Comparison of ENCODE assay signal across 21 cellular contexts in genomic region chr2:44186800-44187199, GRCh38. TPM values are rescaled to one million over a fixed set of nuclear protein-coding genes. Genes with fewer than 3 reads are reported as not detected.
A peak's percentile ranks its signal among the peaks of the same experiment; 100 is the strongest.
DNase-seq lines count a peak whose midpoint lies in the region; ATAC-seq, FAIRE-seq and TF ChIP-seq lines count a peak whose summit lies in the region.
"Had no signal": no experiment of that assay in that cellular context is flagged by ENCODE, and none has a peak within 500 bp of the region (broad histone marks: within the 10 kb centered on the region; RNA-seq: fewer than 3 reads in every experiment).

No MANE protein-coding gene starts in this region.

- H3K4me3 ChIP-seq in HL-60 (replicated peaks; ENCODE audit: insufficient read depth, low read length), result no peak overlapping the region
- H3K4me3 ChIP-seq: ascending aorta, GM23248, heart left ventricle, thoracic aorta had no signal

- H3K4me1 Mint-ChIP-seq in natural killer cell treated with Interleukin-12 subunit alpha and Interleukin-12 subunit beta and Interleukin-15 and Interleukin-18, amount 100 ng/mL, for 72 hours (ENCODE audit: low read depth in 2 of 2), result peaks cover 58 to 63% of the 10 kb centered on the region in 2 donors

- peak overlapping the region; percentile 5 to 24 for H3K27ac Mint-ChIP-seq in natural killer cell treated with Interleukin-12 subunit alpha and Interleukin-12 subunit beta and Interleukin-15 and Interleukin-18, amount 100 ng/mL, for 72 hours
- H3K27ac Mint-ChIP-seq: mesothelial cell of epicardium had no signal

- FAIRE-seq in colon (lab: Jason Lieb, UNC), result peak; percentile 49
- FAIRE-seq: TTC549 had no signal

- peak overlapping the region; percentile 50 for H3K27ac ChIP-seq in HL-60 (replicated peaks)
- H3K27ac ChIP-seq: ascending aorta, C4-2B, GM23248, thoracic aorta had no signal

- no peaks in the 10 kb centered on the region for H3K9me3 Mint-ChIP-seq in natural killer cell treated with Interleukin-12 subunit alpha and Interleukin-12 subunit beta and Interleukin-15 and Interleukin-18, amount 100 ng/mL, for 72 hours
- H3K9me3 Mint-ChIP-seq: mesothelial cell of epicardium had no signal

- H3K36me3 Mint-ChIP-seq in natural killer cell treated with Interleukin-12 subunit alpha and Interleukin-12 subunit beta and Interleukin-15 and Interleukin-18, amount 100 ng/mL, for 72 hours, result no peaks in the 10 kb centered on the region
- H3K36me3 Mint-ChIP-seq: mesothelial cell of epicardium had no signal

- no peak for TF ChIP-seq CTCF in HL-60 (IDR thresholded peaks at IDR 0.05; ENCODE audit: insufficient read depth, low read length)

- no peaks in the 10 kb centered on the region for H3K27me3 ChIP-seq in HL-60 (ENCODE audit: insufficient read depth, poor library complexity, severe bottlenecking)
- H3K27me3 ChIP-seq: ascending aorta, heart left ventricle had no signal

- no peaks in the 10 kb centered on the region for H3K27me3 Mint-ChIP-seq in natural killer cell treated with Interleukin-12 subunit alpha and Interleukin-12 subunit beta and Interleukin-15 and Interleukin-18, amount 100 ng/mL, for 72 hours

- ATAC-seq in natural killer cell treated with Interleukin-12 subunit alpha and Interleukin-12 subunit beta and Interleukin-15 and Interleukin-18, amount 100 ng/mL, for 72 hours, result no peak
- no peak for ATAC-seq in HG02642 (IDR thresholded peaks at IDR 0.05; ENCODE audit: poor library complexity, unreplicated experiment)

- DNase-seq in HL-60 (ENCODE audit: low read depth in 1 of 2, low spot score in 1 of 2) (peak in 1 of 2 experiments; percentile 34), NOMO-1 treated with dmso at 0.1 percent for 144 hours (lab: John Stamatoyannopoulos, UW; ENCODE audit: unreplicated experiment) (peak; percentile 76), NCI-H2081 (lab: John Stamatoyannopoulos, UW) (no peak), NCI-H748 (lab: John Stamatoyannopoulos, UW; ENCODE audit: unreplicated experiment) (no peak)
- DNase-seq in natural killer cell treated with Interleukin-12 subunit alpha and Interleukin-12 subunit beta and Interleukin-15 and Interleukin-18, amount 100 ng/mL, for 72 hours (ENCODE audit: low spot score), result no peak
- DNase-seq: activated CD4-positive, alpha-beta T cell treated with anti-CD3 and anti-CD28 coated beads, Interleukin-2, amount 50 U/mL, for 48 hours; dermis blood vessel endothelial cell; EL; erythroblast; GM23248; heart left ventricle; islet precursor cell; NCI-H1105; NCI-H2171 had no signal

- H3K4me3 Mint-ChIP-seq in natural killer cell treated with Interleukin-12 subunit alpha and Interleukin-12 subunit beta and Interleukin-15 and Interleukin-18, amount 100 ng/mL, for 72 hours, result peak overlapping the region; percentile 13
- H3K4me3 Mint-ChIP-seq: mesothelial cell of epicardium had no signal

RNA-seq across cellular contexts. Expression of gene PPM1B, which starts 18.1 kb away (rescaled TPM):
- total RNA-seq in natural killer cell treated with Interleukin-12 subunit alpha and Interleukin-12 subunit beta and Interleukin-15 and Interleukin-18, amount 100 ng/mL, for 72 hours, result 10 to 100 TPM; 44.8 to 75.5 TPM
